Comparison of ENCODE assay signal across 23 cellular contexts in the genomic region with DNA sequence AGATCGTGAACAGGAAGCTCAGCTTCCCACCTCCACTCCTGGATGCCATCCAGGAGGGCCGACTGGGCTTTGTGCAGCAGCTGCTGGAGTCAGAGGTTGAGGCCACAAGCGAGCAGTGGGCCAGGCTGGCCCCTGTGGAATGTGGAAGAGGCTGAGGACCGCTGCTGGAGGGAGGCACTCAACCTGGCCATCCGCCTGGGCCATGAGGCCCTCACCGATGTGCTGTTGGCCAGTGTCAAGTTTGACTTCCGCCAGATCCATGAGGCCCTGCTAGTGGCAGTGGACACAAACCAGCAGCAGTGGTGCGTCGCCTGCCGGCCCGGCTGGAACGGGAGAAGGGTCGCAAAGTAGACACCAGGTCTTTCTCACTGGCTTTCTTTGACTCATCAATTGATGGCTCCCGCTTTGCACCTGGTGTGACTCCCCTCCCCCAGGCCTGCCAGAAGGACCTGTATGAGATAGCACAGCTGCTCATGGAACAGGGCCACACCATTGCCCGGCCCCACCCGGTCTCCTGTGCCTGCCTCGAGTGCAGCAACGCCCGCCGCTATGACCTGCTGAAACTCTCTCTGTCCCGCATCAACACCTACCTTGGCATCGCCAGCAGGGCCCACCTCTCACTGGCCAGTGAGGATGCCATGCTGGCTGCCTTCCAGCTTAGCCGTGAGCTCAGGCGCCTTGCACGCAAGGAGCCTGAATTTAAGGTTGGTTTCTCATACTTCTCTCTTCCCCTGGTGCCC. TPM values are rescaled to one million over a fixed set of nuclear protein-coding genes. Genes with fewer than 3 reads are reported as not detected.
DNase-seq lines count a peak whose midpoint lies in the region; ATAC-seq and TF ChIP-seq lines count a peak whose summit lies in the region.
"Had no signal": no experiment of that assay in that cellular context is flagged by ENCODE, and none has a peak within 500 bp of the region (broad histone marks: within the 10 kb centered on the region; RNA-seq: fewer than 3 reads in every experiment).

No MANE protein-coding gene starts in this region.

- no peak overlapping the region for H3K4me3 Mint-ChIP-seq in stimulated activated memory B cell treated with anti-CD40 and anti-IgM and Interleukin-4, amounts not matched to agents 10 μg/mL and 1 μg/mL and 100 μg/mL, for 72 hours
- H3K4me3 Mint-ChIP-seq: activated naive CD4-positive, alpha-beta T cell treated with anti-CD3 and anti-CD28 coated beads, Interleukin-2, amount 10 ng/mL, durations not matched to agents 7 days and 5 days; CD14-positive monocyte; natural killer cell treated with Interleukin-12 subunit alpha and Interleukin-12 subunit beta and Interleukin-15 and Interleukin-18, amount 100 ng/mL, for 72 hours had no signal

- H3K27ac ChIP-seq in RWPE2 (ENCODE audit: poor library complexity, severe bottlenecking) = no peak overlapping the region
- H3K27ac ChIP-seq in ovary = no peak overlapping the region
- H3K27ac ChIP-seq: esophagus muscularis mucosa had no signal

- H3K4me1 ChIP-seq in RWPE2 (ENCODE audit: insufficient read depth, poor library complexity, severe bottlenecking) (no peaks in the 10 kb centered on the region), ovary (ENCODE audit: insufficient read depth) (peaks cover 3% of the 10 kb centered on the region)
- H3K4me1 ChIP-seq: A549, esophagus muscularis mucosa had no signal

- H3K9me3 Mint-ChIP-seq in stimulated activated memory B cell treated with anti-CD40 and anti-IgM and Interleukin-4, amounts not matched to agents 10 μg/mL and 1 μg/mL and 100 μg/mL, for 72 hours = no peaks in the 10 kb centered on the region
- H3K9me3 Mint-ChIP-seq: activated naive CD4-positive, alpha-beta T cell treated with anti-CD3 and anti-CD28 coated beads, Interleukin-2, amount 10 ng/mL, durations not matched to agents 7 days and 5 days; natural killer cell treated with Interleukin-12 subunit alpha and Interleukin-12 subunit beta and Interleukin-15 and Interleukin-18, amount 100 ng/mL, for 72 hours had no signal

- no peak for ATAC-seq in RWPE2 (ENCODE audit: low read depth)
- no peak for ATAC-seq in stimulated activated memory B cell treated with anti-CD40 and anti-IgM and Interleukin-4, amounts not matched to agents 10 μg/mL and 1 μg/mL and 100 μg/mL, for 72 hours
- ATAC-seq: A549; natural killer cell treated with Interleukin-12 subunit alpha and Interleukin-12 subunit beta and Interleukin-15 and Interleukin-18, amount 100 ng/mL, for 72 hours; Panc1 had no signal

- H3K4me3 ChIP-seq in RWPE2 (ENCODE audit: severe bottlenecking) = no peak overlapping the region
- H3K4me3 ChIP-seq in ovary = no peak overlapping the region
- H3K4me3 ChIP-seq: A549, esophagus muscularis mucosa, lung had no signal

- H3K36me3 ChIP-seq in RWPE2 (ENCODE audit: low read depth) (no peaks in the 10 kb centered on the region), ovary (no peaks in the 10 kb centered on the region)
- H3K36me3 ChIP-seq: esophagus muscularis mucosa had no signal

- H3K36me3 Mint-ChIP-seq in stimulated activated memory B cell treated with anti-CD40 and anti-IgM and Interleukin-4, amounts not matched to agents 10 μg/mL and 1 μg/mL and 100 μg/mL, for 72 hours = no peaks in the 10 kb centered on the region
- H3K36me3 Mint-ChIP-seq: activated naive CD4-positive, alpha-beta T cell treated with anti-CD3 and anti-CD28 coated beads, Interleukin-2, amount 10 ng/mL, durations not matched to agents 7 days and 5 days; natural killer cell treated with Interleukin-12 subunit alpha and Interleukin-12 subunit beta and Interleukin-15 and Interleukin-18, amount 100 ng/mL, for 72 hours had no signal

- WGBS in ovary, 3 donors = 54 to 55% (median 54%) methylated on average over 25 of the region's 25 CpGs

- no peak for TF ChIP-seq CTCF in RWPE2 (IDR thresholded peaks at IDR 0.05; ENCODE audit: poor library complexity, severe bottlenecking)
- TF ChIP-seq CTCF in ovary (IDR thresholded peaks at IDR 0.05) = no peak
- no peak for TF ChIP-seq CTCF in GM20000 (IDR thresholded peaks at IDR 0.05; ENCODE audit: extremely low read depth, missing control alignments)

- TF ChIP-seq EP300 in ovary (IDR thresholded peaks at IDR 0.05) = no peak

- TF ChIP-seq POLR2A in ovary (IDR thresholded peaks at IDR 0.05) = no peak

- intact Hi-C loops in ovary (cut with DNase I) = no loop called here

- peaks cover 12% of the 10 kb centered on the region for H3K27me3 Mint-ChIP-seq in stimulated activated memory B cell treated with anti-CD40 and anti-IgM and Interleukin-4, amounts not matched to agents 10 μg/mL and 1 μg/mL and 100 μg/mL, for 72 hours

- H3K27me3 ChIP-seq in RWPE2 (ENCODE audit: insufficient read depth, poor library complexity, severe bottlenecking) (no peaks in the 10 kb centered on the region), ovary (no peaks in the 10 kb centered on the region)
- H3K27me3 ChIP-seq: esophagus muscularis mucosa had no signal

- H3K9me3 ChIP-seq in RWPE2 (ENCODE audit: severe bottlenecking) = no peaks in the 10 kb centered on the region
- H3K9me3 ChIP-seq in ovary = no peaks in the 10 kb centered on the region
- H3K9me3 ChIP-seq: A549 had no signal

- DNase-seq in NCI-H1105 treated with DMSO at 0.1 percent for 48 hours (lab: John Stamatoyannopoulos, UW) (peak; percentile 10), NCI-H1105 (lab: John Stamatoyannopoulos, UW) (no peak), RWPE2 (ENCODE audit: low spot score) (peak; percentile 51), glomerular visceral epithelial cell (ENCODE audit: extremely low spot score) (peak; percentile 26), ovary (peak in 3 of 5 donors; percentile 36 to 63 (median 36)), NCI-H1930 (lab: John Stamatoyannopoulos, UW) (no peak), GM20000 (ENCODE audit: low spot score) (no peak)
- DNase-seq: activated CD4-positive, alpha-beta T cell treated with anti-CD3 and anti-CD28 coated beads, Interleukin-2, amount 50 U/mL, for 1 hour; activated naive CD4-positive, alpha-beta T cell treated with anti-CD3 and anti-CD28 coated beads, Interleukin-2, amount 10 ng/mL, durations not matched to agents 7 days and 5 days; HCEC 1CT; Kasumi-1; NCI-H1436 treated with DMSO at 0.1 percent for 48 hours; NCI-H748 treated with DMSO at 0.1 percent for 48 hours; stimulated activated naive CD4-positive, alpha-beta T cell treated with Interleukin-2 at 50 U/mL for 16 hours had no signal

- H3K4me1 Mint-ChIP-seq in stimulated activated memory B cell treated with anti-CD40 and anti-IgM and Interleukin-4, amounts not matched to agents 10 μg/mL and 1 μg/mL and 100 μg/mL, for 72 hours = peaks cover 22% of the 10 kb centered on the region

- no peak overlapping the region for H3K27ac Mint-ChIP-seq in stimulated activated memory B cell treated with anti-CD40 and anti-IgM and Interleukin-4, amounts not matched to agents 10 μg/mL and 1 μg/mL and 100 μg/mL, for 72 hours
- H3K27ac Mint-ChIP-seq: natural killer cell treated with Interleukin-12 subunit alpha and Interleukin-12 subunit beta and Interleukin-15 and Interleukin-18, amount 100 ng/mL, for 72 hours had no signal

RNA-seq across cellular contexts. Expression of a gene that starts 24.9 kb away (rescaled TPM):
- total RNA-seq in ovary = 1 to 10 TPM; 1.3 to 6.5 (median 3.8) TPM
- polyA plus RNA-seq in ovary = 1 to 10 TPM; 2.8 to 3.1 TPM
- total RNA-seq: dermis microvascular lymphatic vessel endothelial cell; natural killer cell treated with Interleukin-12 subunit alpha and Interleukin-12 subunit beta and Interleukin-15 and Interleukin-18, amount 100 ng/mL, for 72 hours; ureter had no signal
- polyA plus RNA-seq: CD14-positive monocyte had no signal

RNA-seq across cellular contexts. Expression of a gene that starts 28.0 kb away (rescaled TPM):
- under 1 TPM in 1 of 7 donors, not detected in 6; 0.15 TPM for total RNA-seq in ovary
- polyA plus RNA-seq in ovary = not detected
- total RNA-seq: dermis microvascular lymphatic vessel endothelial cell; esophagus muscularis mucosa; natural killer cell treated with Interleukin-12 subunit alpha and Interleukin-12 subunit beta and Interleukin-15 and Interleukin-18, amount 100 ng/mL, for 72 hours; ureter had no signal
- polyA plus RNA-seq: A549, CD14-positive monocyte had no signal

RNA-seq across cellular contexts. Expression of a gene that starts 54.3 kb away (rescaled TPM):
- total RNA-seq in ovary = 1 to 10 TPM in 4 of 7 donors, under 1 TPM in 3; 0.34 to 3.9 (median 1.1) TPM
- under 1 TPM; 0.54 to 0.72 TPM for polyA plus RNA-seq in ovary
- polyA plus RNA-seq: CD14-positive monocyte had no signal

Comparison
In these comparisons a context has a peak if more than half of its experiments do, and no peak if none do; other contexts are left out.
1. DNase-seq: peak in NCI-H1105 treated with DMSO at 0.1 percent for 48 hours (single experiment), RWPE2 (single experiment), glomerular visceral epithelial cell (single experiment) and ovary (3 of 5); none in NCI-H1105 (single experiment), NCI-H1930 (0 of 2) and GM20000 (single experiment).